Comparison of ENCODE assay signal across 10 cellular contexts in the genomic region with DNA sequence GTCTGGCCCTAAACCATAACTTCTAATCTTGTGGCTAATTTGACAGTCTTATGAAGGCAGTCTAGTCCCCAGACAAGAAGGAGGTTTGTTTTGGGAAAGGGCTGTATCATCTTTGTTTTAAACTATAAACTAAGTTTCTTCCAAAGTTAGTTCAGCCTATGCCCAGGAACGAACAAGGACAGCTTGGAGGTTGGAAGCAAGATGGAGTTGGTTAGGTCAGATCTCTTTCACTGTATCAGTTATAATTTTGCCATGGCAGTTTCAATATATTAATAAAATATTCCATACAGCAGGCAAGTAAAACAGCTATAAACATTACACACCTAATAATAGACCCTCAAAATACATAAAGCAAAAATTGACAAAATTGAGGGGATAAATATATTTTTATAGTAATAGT. TPM values are rescaled to one million over a fixed set of nuclear protein-coding genes. Genes with fewer than 3 reads are reported as not detected.
"Had no signal": no experiment of that assay in that cellular context is flagged by ENCODE, and none has a peak within 500 bp of the region (broad histone marks: within the 10 kb centered on the region; RNA-seq: fewer than 3 reads in every experiment).

No MANE protein-coding gene starts in this region.

- H3K27ac ChIP-seq: HL-60, KMS-11 had no signal

- H3K4me1 Mint-ChIP-seq: IgD-negative memory B cell had no signal

- H3K4me2 ChIP-seq: KMS-11 had no signal

- H3K9ac ChIP-seq: KMS-11 had no signal

- ATAC-seq: HepG2 had no signal

- H3K27ac Mint-ChIP-seq: IgD-negative memory B cell had no signal

- FAIRE-seq: HepG2, HTR-8/SVneo had no signal

- H3K36me3 Mint-ChIP-seq: IgD-negative memory B cell had no signal

- H3K4me3 Mint-ChIP-seq: IgD-negative memory B cell had no signal

- H3K9me3 Mint-ChIP-seq: IgD-negative memory B cell had no signal

- DNase-seq: KBM-7, KG1 had no signal

RNA-seq across cellular contexts. Expression of gene ZNF662, which starts 13.1 kb away (rescaled TPM):
- total RNA-seq: HepG2, HT-29, HT1080 had no signal
- polyA plus RNA-seq: HepG2, IgD-negative memory B cell had no signal

RNA-seq across cellular contexts. Expression of gene CYP8B1, which starts 17.1 kb away (rescaled TPM):
- total RNA-seq: HT-29, HT1080, IMR-90 had no signal
- polyA plus RNA-seq: IgD-negative memory B cell, IMR-90 had no signal
